ENCODE assay signal across 8 cellular contexts in genomic region chr12:74365178-74365964, GRCh38.
DNase-seq lines count a peak whose midpoint lies in the region; ATAC-seq and TF ChIP-seq lines count a peak whose summit lies in the region.

No MANE protein-coding gene starts in this region.

- no peaks in the 10 kb centered on the region for H4K20me1 ChIP-seq in DOHH2 (ENCODE audit: control insufficient read depth, insufficient read depth, low read depth, low read length)

- H3K9me3 ChIP-seq in DOHH2 (ENCODE audit: control insufficient read depth, insufficient read depth, low read length) = no peaks in the 10 kb centered on the region
- no peaks in the 10 kb centered on the region for H3K9me3 ChIP-seq in gastroesophageal sphincter

- no peak for TF ChIP-seq POLR2A in gastroesophageal sphincter (IDR thresholded peaks at IDR 0.05)

- H3K27ac ChIP-seq in DOHH2 (ENCODE audit: low read depth, low read length) = no peak overlapping the region
- no peak overlapping the region for H3K27ac ChIP-seq in gastroesophageal sphincter

- peak; percentile 4 for DNase-seq in RPMI7951 (ENCODE audit: low read depth)
- DNase-seq in OCI-M2 (lab: John Stamatoyannopoulos, UW; ENCODE audit: unreplicated experiment) = no peak
- no peak for DNase-seq in stimulated activated naive CD4-positive, alpha-beta T cell treated with Interleukin-2 at 50 U/mL for 16 hours (lab: John Stamatoyannopoulos, UW)
- no peak for DNase-seq in cerebellum (ENCODE audit: low spot score)

- no peaks in the 10 kb centered on the region for H3K79me2 ChIP-seq in DOHH2 (ENCODE audit: control insufficient read depth, low read length)

- no peak for TF ChIP-seq EP300 in gastroesophageal sphincter (IDR thresholded peaks at IDR 0.05)

- H3K36me3 ChIP-seq in DOHH2 (ENCODE audit: control insufficient read depth, low read length) (no peaks in the 10 kb centered on the region), gastroesophageal sphincter (no peaks in the 10 kb centered on the region)

- peak; percentile 68 for TF ChIP-seq CTCF in DOHH2 (IDR thresholded peaks at IDR 0.05; ENCODE audit: low read depth, low read length, poor library complexity, severe bottlenecking)
- TF ChIP-seq CTCF in gastroesophageal sphincter (IDR thresholded peaks at IDR 0.05) = no peak

- no peak overlapping the region for H3K4me3 ChIP-seq in DOHH2 (ENCODE audit: low read length)
- no peak overlapping the region for H3K4me3 ChIP-seq in gastroesophageal sphincter

- no peaks in the 10 kb centered on the region for H3K9me2 ChIP-seq in DOHH2 (replicated peaks; ENCODE audit: control insufficient read depth, low read length)

- peak; percentile 68 for ATAC-seq in GM19025 (IDR thresholded peaks at IDR 0.05; ENCODE audit: low read depth, unreplicated experiment)
- ATAC-seq in HG03097 (IDR thresholded peaks at IDR 0.05; ENCODE audit: low FRiP score, unreplicated experiment) = peak; percentile 87
- ATAC-seq in gastroesophageal sphincter = peak; percentile 19

- 52 to 78% methylated on average over 2 to 4 of the region's 6 CpGs for WGBS in gastroesophageal sphincter (ENCODE audit: low coverage in 1 of 2), 2 donors

- H3K4me1 ChIP-seq in DOHH2 (ENCODE audit: control insufficient read depth, low read length) = no peaks in the 10 kb centered on the region
- H3K4me1 ChIP-seq in gastroesophageal sphincter = no peaks in the 10 kb centered on the region

- no peaks in the 10 kb centered on the region for H3F3A ChIP-seq in DOHH2 (ENCODE audit: control insufficient read depth, insufficient read depth)

- no peak overlapping the region for H3K4me2 ChIP-seq in DOHH2 (ENCODE audit: low read length)

- no peaks in the 10 kb centered on the region for H3K27me3 ChIP-seq in DOHH2 (ENCODE audit: control insufficient read depth, low read length)
- no peaks in the 10 kb centered on the region for H3K27me3 ChIP-seq in gastroesophageal sphincter

Comparison
In these comparisons a context has a peak if more than half of its experiments do, and no peak if none do; other contexts are left out.
1. ATAC-seq: peak in every context shown above with its lines; median percentile 87 in HG03097; 68 in GM19025; 19 in gastroesophageal sphincter.